21 cellular contexts compared by ENCODE assay signal in genomic region chr20:21033817-21034216, GRCh38.
"Had no signal": no experiment of that assay in that cellular context is flagged by ENCODE, and none has a peak within 500 bp of the region (broad histone marks: within the 10 kb centered on the region; RNA-seq: fewer than 3 reads in every experiment).

No MANE protein-coding gene starts in this region.

- H3K4me3 ChIP-seq: hepatocyte, ovary, right atrium auricular region, sigmoid colon, skin epidermis, testis, upper lobe of left lung had no signal

- H3K4me1 ChIP-seq: right atrium auricular region, sigmoid colon, testis, upper lobe of left lung had no signal

- H3K36me3 ChIP-seq: ovary, right atrium auricular region, sigmoid colon, upper lobe of left lung had no signal

- H3K4me2 ChIP-seq: hepatocyte had no signal

- H2AFZ ChIP-seq: hepatocyte had no signal

- H3K27ac ChIP-seq: hepatocyte, ovary, right atrium auricular region, sigmoid colon, skin epidermis, testis, upper lobe of left lung had no signal

- H3K9me3 ChIP-seq: ovary, right atrium auricular region, sigmoid colon, testis, upper lobe of left lung had no signal

- ATAC-seq: left lobe of liver; natural killer cell; stimulated activated naive B cell treated with anti-CD40 and anti-IgM and Interleukin-4, amounts not matched to agents 10 μg/mL and 1 μg/mL and 100 μg/mL, for 72 hours; stimulated activated naive CD8-positive, alpha-beta T cell treated with anti-CD3 and anti-CD28 coated beads, Interleukin-15, amount 100 ng/mL, for 72 hours had no signal

- H3K27me3 ChIP-seq: hepatocyte, ovary, right atrium auricular region, sigmoid colon, testis, upper lobe of left lung had no signal

- FAIRE-seq: endothelial cell of umbilical vein, islet of Langerhans had no signal

- DNase-seq: central memory CD4-positive, alpha-beta T cell; erythroblast; foreskin melanocyte; head of caudate nucleus; mammary epithelial cell; natural killer cell; nucleus accumbens; ovary; sigmoid colon; stimulated activated CD4-positive, alpha-beta T cell treated with anti-CD3 and anti-CD28 coated beads, Interleukin-2, amount 100 ng/mL, for 24 hours; stimulated activated CD4-positive, alpha-beta T cell treated with anti-CD3 and anti-CD28 coated beads, Interleukin-4, amount 100 ng/mL, for 4 hours; stimulated activated naive B cell treated with anti-CD40 and anti-IgM and Interleukin-4, amounts not matched to agents 10 μg/mL and 1 μg/mL and 100 μg/mL, for 72 hours; stimulated activated naive CD8-positive, alpha-beta T cell treated with anti-CD3 and anti-CD28 coated beads, Interleukin-15, amount 100 ng/mL, for 72 hours; testis; upper lobe of left lung had no signal

- H3K79me2 ChIP-seq: hepatocyte had no signal
